ENCODE assay signal across 1 cellular context in genomic region chr2:77398970-77399369, GRCh38.
TF ChIP-seq lines count a peak whose summit lies in the region.

No MANE protein-coding gene starts in this region.

TF ChIP-seq in GM23338, 12 proteins besides CTCF, POLR2A, EP300 and RAD21 (continued from another document):
- no peak for TF ChIP-seq ZNF462 (CRISPR knock-in tag; IDR thresholded peaks at IDR 0.05)
- no peak for TF ChIP-seq STAT1 (IDR thresholded peaks at IDR 0.05; ENCODE audit: unreplicated experiment)
- TF ChIP-seq CREB1 (CRISPR knock-in tag; IDR thresholded peaks at IDR 0.05; ENCODE audit: low read depth), result no peak
- no peak for TF ChIP-seq ZNF114 (CRISPR knock-in tag; IDR thresholded peaks at IDR 0.05)
- no peak for TF ChIP-seq ZNF331 (CRISPR knock-in tag; IDR thresholded peaks at IDR 0.05; ENCODE audit: low read depth)
- no peak for TF ChIP-seq JUNB (IDR thresholded peaks at IDR 0.05; ENCODE audit: unreplicated experiment)
